In genomic region chr11:19712281-19713220, GRCh38 we compare ENCODE assay signal across 8 cellular contexts. TPM values are rescaled to one million over a fixed set of nuclear protein-coding genes. Genes with fewer than 3 reads are reported as not detected.
DNase-seq lines count a peak whose midpoint lies in the region; ATAC-seq, FAIRE-seq and TF ChIP-seq lines count a peak whose summit lies in the region.

Gene NAV2, plus strand, starts transcription at chr11:19712837. Its CDS starts 859 bp downstream, at chr11:19713696.

- CTCF ChIA-PET in GM12878 (lab: Yijun Ruan, JAX): interaction anchor here (0.9 to 1.5 kb wide), 2 partner anchors 30 to 191 kb away, joined by 3 to 4 read pairs; no protein-coding TSS in a partner anchor

- DNase-seq in NCI-H146 treated with DMSO at 0.1 percent for 48 hours (lab: John Stamatoyannopoulos, UW; ENCODE audit: unreplicated experiment) (peak; percentile 78), T1000 (lab: John Stamatoyannopoulos, UW) (peak; percentile 86), GM12878 (ENCODE audit: low read depth, low spot score) (peak; percentile 20), hypothalamus (lab: John Stamatoyannopoulos, UW) (peak; percentile 39 to 97 (median 87)), retina (peak; percentile 97), aorta (peak; percentile 96)

- peak within 1 kb of the TSS; percentile 98 for H3K4me2 ChIP-seq in GM12878 (ENCODE audit: control insufficient read depth, insufficient read depth)

- ATAC-seq in GM18499 (IDR thresholded peaks at IDR 0.05; ENCODE audit: insufficient read depth, unreplicated experiment) (peak; percentile 78), HG02870 (IDR thresholded peaks at IDR 0.05; ENCODE audit: unreplicated experiment) (peak; percentile 95), GM12878 (peak; percentile 99), aorta (ENCODE audit: low FRiP score) (peak; percentile 95)

- no peaks in the 10 kb centered on the region for H3K9me3 ChIP-seq in GM12878 (replicated peaks; ENCODE audit: control insufficient read depth, insufficient read depth, low read length)
- no peaks in the 10 kb centered on the region for H3K9me3 ChIP-seq in aorta (ENCODE audit: control insufficient read depth, low read length)

- POLR2A ChIA-PET in GM12878 (lab: Charles Lee): no interaction called here

- H3K4me1 ChIP-seq in GM12878 (ENCODE audit: control insufficient read depth, insufficient read depth, low read length) (peaks cover 13% of the 10 kb centered on the region), aorta (ENCODE audit: control insufficient read depth in 1 of 2, insufficient read depth in 2 of 2, low read length in 2 of 2) (peaks cover 0 to 4% of the 10 kb centered on the region in 2 donors)

- peak; percentile 76 for TF ChIP-seq POLR2A in GM12878 (IDR thresholded peaks at IDR 0.05; ENCODE audit: low read depth, low read length)

- FAIRE-seq in GM12878 (lab: Jason Lieb, UNC): no peak

- intact Hi-C loops in GM12878 (cut with micrococcal nuclease; ENCODE audit: unreplicated experiment): no loop called here
- intact Hi-C loops in aorta (cut with DNase I): loop anchor here (2.0 to 5.0 kb wide), 3 partner anchors 40 to 116 kb away; no protein-coding TSS in a partner anchor

- H3K79me2 ChIP-seq in GM12878 (ENCODE audit: control insufficient read depth, insufficient read depth, low read length): no peaks in the 10 kb centered on the region

- no peak for TF ChIP-seq CTCF in GM12878 (IDR thresholded peaks at IDR 0.05 in 2 of 3, conservative IDR thresholded peaks at IDR 0.05 in 1 of 3; ENCODE audit: control insufficient read depth in 2 of 3, extremely low read depth in 1 of 3, insufficient read depth in 1 of 3, low read depth in 3 of 3, low read length in 3 of 3)

- no peak for TF ChIP-seq RAD21 in GM12878 (IDR thresholded peaks at IDR 0.05; ENCODE audit: insufficient read depth, low read depth, low read length)

- peak within 1 kb of the TSS; percentile 68 for H3K4me3 ChIP-seq in GM12878
- H3K4me3 ChIP-seq in aorta (ENCODE audit: low read length in 2 of 2): peak within 1 kb of the TSS; percentile 73 to 82

- WGBS in GM12878 (ENCODE audit: insufficient coverage, insufficient replicate concordance, low lambda C conversion rate, missing lambda C conversion rate): 2% methylated on average over 91 of the region's 91 CpGs
- 0 to 1% methylated on average over 65 to 91 of the region's 91 CpGs for WGBS in aorta, 2 donors

- no peaks in the 10 kb centered on the region for H4K20me1 ChIP-seq in GM12878 (ENCODE audit: control insufficient read depth, insufficient read depth)

- TF ChIP-seq EP300 in GM12878 (IDR thresholded peaks at IDR 0.05; ENCODE audit: borderline replicate concordance in 1 of 2, control insufficient read depth in 1 of 2, low read depth in 2 of 2, low read length in 2 of 2): no peak

- no TSS peak for BruUV-seq in GM12878 (replicated peaks; lab: Mats Ljungman, UMichigan)

- peak within 1 kb of the TSS; percentile 49 for H3K9ac ChIP-seq in GM12878 (ENCODE audit: control insufficient read depth, insufficient read depth, low read length)

- H3K27me3 ChIP-seq in GM12878 (replicated peaks in 1 of 2; ENCODE audit: control insufficient read depth in 2 of 2, insufficient read depth in 2 of 2, low read length in 1 of 2) (peaks cover 14 to 40% of the 10 kb centered on the region in 2 experiments), aorta (ENCODE audit: control insufficient read depth in 1 of 2, insufficient read depth in 2 of 2, low read length in 1 of 2) (no peaks in the 10 kb centered on the region)

- RAD21 ChIA-PET in GM12878 (lab: Charles Lee; ENCODE audit: unreplicated experiment): no interaction called here

- H3K36me3 ChIP-seq in GM12878 (ENCODE audit: control insufficient read depth in 2 of 2, insufficient read depth in 2 of 2, low read length in 1 of 2): no peaks in the 10 kb centered on the region
- no peaks in the 10 kb centered on the region for H3K36me3 ChIP-seq in aorta (ENCODE audit: control insufficient read depth in 1 of 2, insufficient read depth in 2 of 2, low read length in 1 of 2)

- H3K27ac ChIP-seq in GM12878 (ENCODE audit: control insufficient read depth, insufficient read depth) (peak within 1 kb of the TSS; percentile 25; the same call in 1 of the 2 replicates), aorta (ENCODE audit: low read depth in 1 of 2, low read length in 2 of 2) (peak within 1 kb of the TSS; percentile 73 to 96)

- in situ Hi-C loops in GM12878 (cut with MboI): no loop called here

- SMC1A ChIA-PET in GM12878 (lab: Charles Lee; ENCODE audit: uncharacterized antibody, unreplicated experiment): interaction anchor here (0.8 kb wide), 1 partner anchor 66 kb away, joined by 3 read pairs; no protein-coding TSS in a partner anchor

- H2AFZ ChIP-seq in GM12878 (ENCODE audit: control insufficient read depth, low read depth, low read length): peak within 1 kb of the TSS; percentile 90

TF ChIP-seq in GM12878, 131 proteins besides CTCF, POLR2A, EP300 and RAD21 (continues in another document):
- TF ChIP-seq PBX3 (IDR thresholded peaks at IDR 0.05; ENCODE audit: insufficient replicate concordance, low read depth, low read length) (peak; percentile 57), E4F1 (IDR thresholded peaks at IDR 0.05; ENCODE audit: borderline replicate concordance, partially characterized antibody) (peak; percentile 25), YY1 (IDR thresholded peaks at IDR 0.05; ENCODE audit: low read depth, low read length) (peak; percentile 12; the same call in 1 of the 2 replicates), USF2 (IDR thresholded peaks at IDR 0.05; ENCODE audit: borderline replicate concordance, low read depth, low read length) (no peak), WRNIP1 (IDR thresholded peaks at IDR 0.05; ENCODE audit: borderline replicate concordance, low read depth, low read length) (no peak), NR2C2 (IDR thresholded peaks at IDR 0.05; ENCODE audit: borderline replicate concordance, control insufficient read depth, insufficient read length, low read depth) (no peak), EED (IDR thresholded peaks at IDR 0.05; ENCODE audit: low read depth) (no peak), KDM1A (IDR thresholded peaks at IDR 0.05; ENCODE audit: borderline replicate concordance) (no peak), IRF4 (IDR thresholded peaks at IDR 0.05; ENCODE audit: low read depth, low read length) (no peak), NR2F1 (conservative IDR thresholded peaks at IDR 0.05) (peak; percentile 50), PML (IDR thresholded peaks at IDR 0.05; ENCODE audit: low read length) (no peak), ESRRA (IDR thresholded peaks at IDR 0.05; ENCODE audit: low read length) (no peak)

RNA-seq across cellular contexts. Expression of gene NAV2, which starts in this region (rescaled TPM):
- 13.9 and 16.8 TPM in 2 replicates for total RNA-seq in GM12878 (2013; cell fraction: nucleolus; rRNA removed)
- 0.49 and 0.79 TPM in 2 replicates for total RNA-seq in GM12878 (2014; rRNA removed)
- total RNA-seq in GM12878 (2014; rRNA removed; fragmentation: Illumina TruSeq; extraction: Trizol): 0.63 and 0.83 TPM in 2 replicates
- total RNA-seq in GM12878 (2021): 6.1 and 6.5 TPM in 2 replicates
- polyA plus RNA-seq in GM12878 (2011; ENCODE audit: low read depth): 0.68 TPM
- polyA plus RNA-seq in GM12878 (2011; rRNA removed): 1.2 and 2.3 TPM in 2 replicates
- 1.8 and 2.4 TPM in 2 replicates for polyA plus RNA-seq in GM12878 (2011; cell fraction: cytosol; rRNA removed)
- polyA plus RNA-seq in GM12878 (2011; cell fraction: nucleus; rRNA removed): 9.2 and 11.1 TPM in 2 replicates
- 0.70 and 1.6 TPM in 2 replicates for polyA plus RNA-seq in GM12878 (2012)
- polyA plus RNA-seq in GM12878 (2014; fragmentation: Illumina TruSeq; extraction: Trizol): 1.5 and 1.7 TPM in 2 replicates
- under 1 TPM; 0.35 to 0.64 TPM for polyA plus RNA-seq in GM12878 (2014; fragmentation: Nextera tagmentation; extraction: Ambion mirVana)
- 1.3 and 1.5 TPM in 2 replicates for polyA plus RNA-seq in GM12878 (2014; rRNA removed)
- polyA plus RNA-seq in GM12878 (2016; fragmentation: Nextera tagmentation; extraction: Ambion mirVana): 1 to 10 TPM in 1 of 2 experiments, under 1 TPM in 1; 0.87 to 1.3 TPM
- polyA minus RNA-seq in GM12878 (2011; rRNA and poly(A)+ RNA removed): 7.3 and 8.1 TPM in 2 replicates
- polyA minus RNA-seq in GM12878 (2011; cell fraction: cytosol; rRNA and poly(A)+ RNA removed): 4.5 and 7.2 TPM in 2 replicates
- 11.5 and 25.4 TPM in 2 replicates for polyA minus RNA-seq in GM12878 (2011; cell fraction: nucleus; rRNA and poly(A)+ RNA removed)
- total RNA-seq in aorta: 100 to 1,000 TPM in 1 of 2 donors, 10 to 100 TPM in 1; 84.6 to 250 TPM
- 10 to 100 TPM in 1 of 2 donors, 1 to 10 TPM in 1; 5.0 to 18.2 TPM for polyA plus RNA-seq in aorta

Comparison
In these comparisons a context has a peak if more than half of its experiments do, and no peak if none do; other contexts are left out.
1. Peak in every context shown above with its lines: DNase-seq, ATAC-seq, H3K4me3 ChIP-seq and H3K27ac ChIP-seq.
2. RNA of gene NAV2 (total RNA-seq): 84.6 to 250 TPM in aorta; 0.49 to 16.8 TPM in GM12878; every median in the first group is over 4 times any median in the second.
3. DNase-seq: peak in every context shown above with its lines; median percentile 97 in retina; 96 in aorta; 87 in hypothalamus; 86 in T1000; 78 in NCI-H146 treated with DMSO at 0.1 percent for 48 hours; 20 in GM12878.